In genomic region chr17:69997332-69997731, GRCh38 we compare ENCODE assay signal across 22 cellular contexts.
A peak's percentile ranks its signal among the peaks of the same experiment; 100 is the strongest.
DNase-seq lines count a peak whose midpoint lies in the region; TF ChIP-seq lines count a peak whose summit lies in the region.
"Had no signal": no experiment of that assay in that cellular context is flagged by ENCODE, and none has a peak within 500 bp of the region (broad histone marks: within the 10 kb centered on the region; RNA-seq: fewer than 3 reads in every experiment).

No MANE protein-coding gene starts in this region.

- H3K9ac ChIP-seq in smooth muscle cell (ENCODE audit: low read depth), result no peak overlapping the region
- H3K9ac ChIP-seq: parathyroid adenoma had no signal

- no peaks in the 10 kb centered on the region for H3K79me2 ChIP-seq in smooth muscle cell (ENCODE audit: low read depth)
- H3K79me2 ChIP-seq: parathyroid adenoma had no signal

- H3F3A ChIP-seq in smooth muscle cell (ENCODE audit: low read depth), result no peaks in the 10 kb centered on the region

- H3K27ac Mint-ChIP-seq in HFFc6 (no peak overlapping the region), type B pancreatic cell (no peak overlapping the region), nephron progenitor cell (no peak overlapping the region)
- H3K27ac Mint-ChIP-seq: activated B cell treated with CpG ODN at 0.5 μM for 24 hours; activated naive CD8-positive, alpha-beta T cell treated with anti-CD3 and anti-CD28 coated beads, Interleukin-2, amount 10 ng/mL, durations not matched to agents 7 days and 5 days; activated T-helper 1 cell treated with anti-CD3 and anti-CD28 coated beads, Interleukin-12 subunit alpha, Interleukin-12 subunit beta, Interleukin-2, Interleukin-4 antibody, amounts not matched to agents 30 ng/mL and 10 ng/mL and 1 ng/mL, durations not matched to agents 14 hours and 24 hours and 36 hours had no signal

- H3K4me3 Mint-ChIP-seq in HFFc6 (no peak overlapping the region), type B pancreatic cell (no peak overlapping the region), nephron progenitor cell (no peak overlapping the region)
- H3K4me3 Mint-ChIP-seq: activated B cell treated with CpG ODN at 0.5 μM for 24 hours; activated naive CD8-positive, alpha-beta T cell treated with anti-CD3 and anti-CD28 coated beads, Interleukin-2, amount 10 ng/mL, durations not matched to agents 7 days and 5 days; activated T-helper 1 cell treated with anti-CD3 and anti-CD28 coated beads, Interleukin-12 subunit alpha, Interleukin-12 subunit beta, Interleukin-2, Interleukin-4 antibody, amounts not matched to agents 30 ng/mL and 10 ng/mL and 1 ng/mL, durations not matched to agents 14 hours and 24 hours and 36 hours had no signal

- in situ Hi-C loops in brain microvascular endothelial cell (cut with HindIII; ENCODE audit: low pct_ligation_motif_present, low sequenced_read_pairs), result no loop called here

- no peaks in the 10 kb centered on the region for H3K4me1 ChIP-seq in smooth muscle cell (ENCODE audit: low read depth)
- H3K4me1 ChIP-seq: BE2C, parathyroid adenoma, suprapubic skin had no signal

- DNase-seq in HFFc6 (peak; percentile 32), brain microvascular endothelial cell (peak; percentile 26), foreskin fibroblast (peak; percentile 50 to 53), smooth muscle cell (lab: John Stamatoyannopoulos, UW; ENCODE audit: unreplicated experiment) (no peak), type B pancreatic cell (ENCODE audit: extremely low spot score, unreplicated experiment) (no peak), nephron progenitor cell (no peak)
- DNase-seq in stimulated activated CD4-positive, alpha-beta T cell treated with anti-CD3 and anti-CD28 coated beads, Interleukin-2, amount 100 ng/mL, for 48 hours, result no peak
- DNase-seq: activated B cell treated with CpG ODN at 0.5 μM for 24 hours; activated naive CD8-positive, alpha-beta T cell treated with anti-CD3 and anti-CD28 coated beads, Interleukin-2, amount 10 ng/mL, durations not matched to agents 7 days and 5 days; BE2C; caudate nucleus; effector CD8-positive, alpha-beta T cell; left ventricle myocardium superior; NCI-H1417 treated with DMSO at 0.1 percent for 48 hours; NCI-H2171; NCI-H774; PC-9 had no signal

- H3K36me3 ChIP-seq in brain microvascular endothelial cell (replicated peaks), result no peaks in the 10 kb centered on the region
- H3K36me3 ChIP-seq in smooth muscle cell (ENCODE audit: low read depth), result no peaks in the 10 kb centered on the region
- H3K36me3 ChIP-seq: BE2C, SJSA1, suprapubic skin had no signal

- no peaks in the 10 kb centered on the region for H3K27me3 ChIP-seq in brain microvascular endothelial cell (replicated peaks)
- no peaks in the 10 kb centered on the region for H3K27me3 ChIP-seq in smooth muscle cell (ENCODE audit: low read depth)
- H3K27me3 ChIP-seq: BE2C, SJSA1, suprapubic skin had no signal

- no peaks in the 10 kb centered on the region for H3K9me3 Mint-ChIP-seq in HFFc6
- H3K9me3 Mint-ChIP-seq in type B pancreatic cell, result peaks cover 4% of the 10 kb centered on the region
- H3K9me3 Mint-ChIP-seq in nephron progenitor cell, result peaks cover 13% of the 10 kb centered on the region
- H3K9me3 Mint-ChIP-seq: activated B cell treated with CpG ODN at 0.5 μM for 24 hours; activated naive CD8-positive, alpha-beta T cell treated with anti-CD3 and anti-CD28 coated beads, Interleukin-2, amount 10 ng/mL, durations not matched to agents 7 days and 5 days had no signal

- H3K4me3 ChIP-seq in brain microvascular endothelial cell (ENCODE audit: low read depth, low read length), result no peak overlapping the region
- H3K4me3 ChIP-seq in foreskin fibroblast (ENCODE audit: low read depth in 1 of 2, low read length in 2 of 2), result no peak overlapping the region
- no peak overlapping the region for H3K4me3 ChIP-seq in smooth muscle cell
- H3K4me3 ChIP-seq: PC-9, SJSA1, skin epidermis, suprapubic skin had no signal

- H3K27ac ChIP-seq in brain microvascular endothelial cell, result no peak overlapping the region
- peak overlapping the region; percentile 46 for H3K27ac ChIP-seq in smooth muscle cell (ENCODE audit: low read depth)
- H3K27ac ChIP-seq: parathyroid adenoma, PC-9, SJSA1, skin epidermis, suprapubic skin had no signal

- H3K27me3 Mint-ChIP-seq in HFFc6 (ENCODE audit: insufficient read depth) (peaks cover 1% of the 10 kb centered on the region; the same call in 1 of the 2 replicates), type B pancreatic cell (no peaks in the 10 kb centered on the region), nephron progenitor cell (ENCODE audit: low read depth, poor library complexity) (no peaks in the 10 kb centered on the region)
- H3K27me3 Mint-ChIP-seq: activated B cell treated with CpG ODN at 0.5 μM for 24 hours; activated naive CD8-positive, alpha-beta T cell treated with anti-CD3 and anti-CD28 coated beads, Interleukin-2, amount 10 ng/mL, durations not matched to agents 7 days and 5 days had no signal

- H3K4me2 ChIP-seq in smooth muscle cell, result no peak overlapping the region
- H3K4me2 ChIP-seq: PC-9 had no signal

- H4K20me1 ChIP-seq in smooth muscle cell (ENCODE audit: low read depth), result no peaks in the 10 kb centered on the region

- TF ChIP-seq CTCF in HFFc6 (IDR thresholded peaks at IDR 0.05) (no peak), brain microvascular endothelial cell (IDR thresholded peaks at IDR 0.05; ENCODE audit: low read depth, low read length, missing control alignments) (no peak), foreskin fibroblast (IDR thresholded peaks at IDR 0.05; ENCODE audit: low read depth, low read length) (no peak), smooth muscle cell (IDR thresholded peaks at IDR 0.05; ENCODE audit: borderline replicate concordance, insufficient read depth, poor library complexity, severe bottlenecking) (no peak), type B pancreatic cell (conservative IDR thresholded peaks at IDR 0.05) (no peak), nephron progenitor cell (IDR thresholded peaks at IDR 0.05) (no peak)

- no peak overlapping the region for H2AFZ ChIP-seq in smooth muscle cell (ENCODE audit: low read depth)
- H2AFZ ChIP-seq: parathyroid adenoma, PC-9 had no signal

- peaks cover 8% of the 10 kb centered on the region; the same call in 1 of the 2 replicates for H3K4me1 Mint-ChIP-seq in HFFc6 (ENCODE audit: low read depth)
- no peaks in the 10 kb centered on the region for H3K4me1 Mint-ChIP-seq in type B pancreatic cell (ENCODE audit: unreplicated experiment)
- H3K4me1 Mint-ChIP-seq in nephron progenitor cell, result peaks cover 6% of the 10 kb centered on the region
- H3K4me1 Mint-ChIP-seq: activated B cell treated with CpG ODN at 0.5 μM for 24 hours; activated naive CD8-positive, alpha-beta T cell treated with anti-CD3 and anti-CD28 coated beads, Interleukin-2, amount 10 ng/mL, durations not matched to agents 7 days and 5 days had no signal

- H3K9me3 ChIP-seq in smooth muscle cell (replicated peaks; ENCODE audit: low read depth), result no peaks in the 10 kb centered on the region
- H3K9me3 ChIP-seq: BE2C, SJSA1, suprapubic skin had no signal

- H3K36me3 Mint-ChIP-seq in HFFc6 (ENCODE audit: low read depth), result no peaks in the 10 kb centered on the region
- H3K36me3 Mint-ChIP-seq in type B pancreatic cell, result no peaks in the 10 kb centered on the region
- H3K36me3 Mint-ChIP-seq in nephron progenitor cell (ENCODE audit: low read depth), result no peaks in the 10 kb centered on the region
- H3K36me3 Mint-ChIP-seq: activated naive CD8-positive, alpha-beta T cell treated with anti-CD3 and anti-CD28 coated beads, Interleukin-2, amount 10 ng/mL, durations not matched to agents 7 days and 5 days had no signal

Comparison
In these comparisons a context has a peak if more than half of its experiments do, and no peak if none do; other contexts are left out.
1. DNase-seq: peak in HFFc6 (single experiment), brain microvascular endothelial cell (single experiment) and foreskin fibroblast (2 of 2); none in smooth muscle cell (single experiment), type B pancreatic cell (single experiment), nephron progenitor cell (single experiment) and stimulated activated CD4-positive, alpha-beta T cell treated with anti-CD3 and anti-CD28 coated beads, Interleukin-2, amount 100 ng/mL, for 48 hours (0 of 2).